20 cellular contexts compared by ENCODE assay signal in genomic region chr3:27575509-27575908, GRCh38.
A peak's percentile ranks its signal among the peaks of the same experiment; 100 is the strongest.
DNase-seq lines count a peak whose midpoint lies in the region; ATAC-seq and FAIRE-seq lines count a peak whose summit lies in the region.
"Had no signal": no experiment of that assay in that cellular context is flagged by ENCODE, and none has a peak within 500 bp of the region (broad histone marks: within the 10 kb centered on the region; RNA-seq: fewer than 3 reads in every experiment).

No MANE protein-coding gene starts in this region.

- DNase-seq in Ammon's horn (ENCODE audit: low spot score) (peak; percentile 47), amniotic epithelial cell (ENCODE audit: low read depth) (peak; percentile 74), foreskin melanocyte (peak; percentile 21), urothelium cell line (ENCODE audit: low spot score) (no peak), ACHN (no peak)
- DNase-seq: CD8-positive, alpha-beta T cell; DMS79 treated with DMSO at 0.1 percent for 48 hours; GDM1; HFFc6; NCI-H1048; NCI-H146; NCI-H2107; NCI-H345; NCI-H69; PC-3 had no signal

- ATAC-seq in GM19467 (IDR thresholded peaks at IDR 0.05; ENCODE audit: unreplicated experiment), result no peak
- ATAC-seq in HG02588 (IDR thresholded peaks at IDR 0.05; ENCODE audit: unreplicated experiment), result no peak
- ATAC-seq: CD8-positive, alpha-beta T cell; HepG2; PC-3 had no signal

- in situ Hi-C loops in ACHN (cut with HindIII; ENCODE audit: low pct_ligation_motif_present, low pct_unique_long_range_greater_than_20kb, low sequenced_read_pairs), result no loop called here

- no peaks in the 10 kb centered on the region for H3K36me3 ChIP-seq in KOPT-K1 (ENCODE audit: insufficient read depth, low read length)

- H3K27ac ChIP-seq in KOPT-K1 (ENCODE audit: low read depth, low read length, poor library complexity, severe bottlenecking), result peak overlapping the region; percentile 68

- FAIRE-seq in urothelium cell line (lab: Jason Lieb, UNC), result no peak
- FAIRE-seq: D721Med, HepG2 had no signal

- no peaks in the 10 kb centered on the region for H3K9me3 ChIP-seq in KOPT-K1 (ENCODE audit: insufficient read depth, low read length, poor library complexity, severe bottlenecking)

Comparison
In these comparisons a context has a peak if more than half of its experiments do, and no peak if none do; other contexts are left out.
1. DNase-seq: peak in Ammon's horn (single experiment), amniotic epithelial cell (single experiment) and foreskin melanocyte (single experiment); none in urothelium cell line (single experiment) and ACHN (single experiment).